In the genomic region with DNA sequence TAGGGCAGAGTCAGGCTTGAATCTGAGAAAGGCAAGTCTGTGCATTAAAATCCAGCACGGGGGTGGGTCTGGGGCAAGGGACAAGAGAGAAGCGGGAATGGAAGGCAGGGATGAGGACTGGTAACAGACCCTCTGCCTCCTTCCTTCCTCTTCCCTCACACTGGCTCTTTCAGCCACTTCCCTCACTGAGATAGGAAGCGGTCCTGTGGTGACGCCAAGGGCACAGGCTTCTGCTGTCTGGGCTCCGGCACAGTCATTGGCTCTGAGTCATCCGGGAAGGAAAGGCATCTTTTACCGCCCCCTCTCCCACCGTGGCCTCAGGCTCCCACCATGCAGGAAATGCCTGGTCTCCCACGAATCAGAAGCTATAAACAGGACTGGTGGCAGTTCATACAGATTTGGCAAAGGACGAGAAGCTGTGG, we compare ENCODE assay signal across 1 cellular context.
TF ChIP-seq lines count a peak whose summit lies in the region.

No MANE protein-coding gene starts in this region.

TF ChIP-seq in GM23338, 12 proteins besides CTCF, POLR2A, EP300 and RAD21 (continued from another document):
- TF ChIP-seq STAT1 (IDR thresholded peaks at IDR 0.05; ENCODE audit: unreplicated experiment) (no peak), ZNF114 (CRISPR knock-in tag; IDR thresholded peaks at IDR 0.05) (no peak)
- TF ChIP-seq, protein P1, sequence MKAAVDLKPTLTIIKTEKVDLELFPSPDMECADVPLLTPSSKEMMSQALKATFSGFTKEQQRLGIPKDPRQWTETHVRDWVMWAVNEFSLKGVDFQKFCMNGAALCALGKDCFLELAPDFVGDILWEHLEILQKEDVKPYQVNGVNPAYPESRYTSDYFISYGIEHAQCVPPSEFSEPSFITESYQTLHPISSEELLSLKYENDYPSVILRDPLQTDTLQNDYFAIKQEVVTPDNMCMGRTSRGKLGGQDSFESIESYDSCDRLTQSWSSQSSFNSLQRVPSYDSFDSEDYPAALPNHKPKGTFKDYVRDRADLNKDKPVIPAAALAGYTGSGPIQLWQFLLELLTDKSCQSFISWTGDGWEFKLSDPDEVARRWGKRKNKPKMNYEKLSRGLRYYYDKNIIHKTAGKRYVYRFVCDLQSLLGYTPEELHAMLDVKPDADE (IDR thresholded peaks at IDR 0.05): no peak
